ENCODE assay signal across 8 cellular contexts in the genomic region with DNA sequence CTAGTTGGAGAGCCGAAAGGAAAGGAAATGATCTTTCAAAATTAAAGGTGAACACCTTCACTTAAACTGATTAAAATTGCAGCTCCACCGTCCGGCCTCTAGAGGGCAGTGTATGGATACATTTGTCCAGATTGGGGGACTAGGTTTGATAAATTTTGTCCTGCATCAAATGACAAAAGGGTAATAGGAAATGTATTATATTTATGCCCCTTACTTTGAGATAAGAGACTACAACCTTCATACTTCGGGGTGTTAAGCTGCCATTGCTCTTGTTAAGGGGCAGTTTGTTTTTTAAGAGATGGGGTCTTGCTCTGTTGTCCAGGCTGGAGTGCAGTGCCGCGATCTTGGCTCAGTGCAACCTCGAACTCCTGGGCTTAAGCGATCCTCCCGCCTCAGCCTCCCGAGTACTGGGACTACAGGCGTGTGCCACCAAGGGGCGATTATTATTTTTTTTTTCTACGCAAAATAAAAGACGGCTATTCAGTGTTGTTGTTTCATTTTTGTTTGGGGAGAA. TPM values are rescaled to one million over a fixed set of nuclear protein-coding genes. Genes with fewer than 3 reads are reported as not detected.
DNase-seq lines count a peak whose midpoint lies in the region; ATAC-seq and TF ChIP-seq lines count a peak whose summit lies in the region.

No MANE protein-coding gene starts in this region.

- H3K27ac ChIP-seq in left ventricle myocardium inferior (replicated peaks) = peak overlapping the region; percentile 89
- H3K27ac ChIP-seq in prostate gland = peak overlapping the region; percentile 81 to 82

- WGBS in prostate gland = 31% methylated on average over 14 of the region's 14 CpGs

- ATAC-seq in T-cell (replicated peaks in 1 of 4) (peak; percentile 69 to 76 (median 74)), HG03280 (IDR thresholded peaks at IDR 0.05; ENCODE audit: unreplicated experiment) (no peak)

- H3K27me3 ChIP-seq in left ventricle myocardium inferior (ENCODE audit: low read depth) (no peaks in the 10 kb centered on the region), prostate gland (replicated peaks; ENCODE audit: insufficient read depth) (no peaks in the 10 kb centered on the region)

- H3K9me3 ChIP-seq in left ventricle myocardium inferior (replicated peaks) = no peaks in the 10 kb centered on the region
- no peaks in the 10 kb centered on the region for H3K9me3 ChIP-seq in prostate gland

- H3K36me3 ChIP-seq in left ventricle myocardium inferior (peaks cover 51% of the 10 kb centered on the region), prostate gland (peaks cover 5 to 25% of the 10 kb centered on the region in 2 donors)

- peaks cover 0 to 9% of the 10 kb centered on the region in 2 donors for H3K27me3 Mint-ChIP-seq in T-cell

- TF ChIP-seq CTCF in NB4 (IDR thresholded peaks at IDR 0.05; ENCODE audit: low read depth, low read length) (peak; percentile 78), left ventricle myocardium inferior (IDR thresholded peaks at IDR 0.05; ENCODE audit: borderline replicate concordance) (peak; percentile 86), prostate gland (IDR thresholded peaks at IDR 0.05) (peak; percentile 68 to 93 (median 82))

- peak overlapping the region; percentile 46 to 66 (median 47) for H3K4me3 Mint-ChIP-seq in T-cell

- intact Hi-C loops in left ventricle myocardium inferior (cut with micrococcal nuclease) = no loop called here
- intact Hi-C loops in prostate gland (cut with DNase I) = loop anchor here (5.0 to 10.0 kb wide), 2 partner anchors 46 to 109 kb away; a partner anchor contains a TSS

- DNase-seq in EL = peak; percentile 65
- DNase-seq in NB4 (ENCODE audit: low read depth) = peak; percentile 71
- peak; percentile 32 to 67 (median 55) for DNase-seq in T-cell
- DNase-seq in amniotic stem cell (lab: John Stamatoyannopoulos, UW) = peak; percentile 20
- DNase-seq in left ventricle myocardium inferior = no peak
- peak; percentile 42 for DNase-seq in prostate gland (ENCODE audit: low spot score)
- no peak for DNase-seq in 8988T

- peaks cover 21 to 24% (median 22%) of the 10 kb centered on the region in 3 donors for H3K4me1 Mint-ChIP-seq in T-cell

- CTCF ChIA-PET in T-cell (lab: Charles Lee) = interaction anchor here (0.5 to 2.5 kb wide), 33 partner anchors 11 to 492 kb away, joined by 3 to 26 read pairs (median 5); a partner anchor contains a TSS

- TF ChIP-seq POLR2A in NB4 (IDR thresholded peaks at IDR 0.05; ENCODE audit: extremely low read depth, insufficient read length) (no peak), prostate gland (IDR thresholded peaks at IDR 0.05) (no peak)

- H3K27ac Mint-ChIP-seq in T-cell = peak overlapping the region in 1 of 2 donors; percentile 34

- POLR2A ChIA-PET in T-cell (lab: Charles Lee) = interaction anchor here (0.5 to 0.7 kb wide), 5 partner anchors 24 to 111 kb away, joined by 3 to 6 read pairs (median 5); no protein-coding TSS in a partner anchor

- H3K4me3 ChIP-seq in NB4 (ENCODE audit: low read depth, low read length) = no peak overlapping the region
- peak overlapping the region; percentile 78 for H3K4me3 ChIP-seq in left ventricle myocardium inferior
- H3K4me3 ChIP-seq in prostate gland = peak overlapping the region; percentile 51 to 71

- peaks cover 18% of the 10 kb centered on the region for H3K36me3 Mint-ChIP-seq in T-cell

- no peaks in the 10 kb centered on the region for H3K9me3 Mint-ChIP-seq in T-cell

- H3K4me1 ChIP-seq in left ventricle myocardium inferior (peaks cover 15% of the 10 kb centered on the region), prostate gland (replicated peaks) (peaks cover 6% of the 10 kb centered on the region)

RNA-seq across cellular contexts. Expression of a gene that starts 0.8 kb away (rescaled TPM):
- total RNA-seq in T-cell (1 to 10 TPM; 2.6 to 7.3 (median 3.2) TPM), left ventricle myocardium inferior (36.0 TPM), prostate gland (10 to 100 TPM; 23.6 to 49.6 TPM)

RNA-seq across cellular contexts. Expression of a gene that starts 22.4 kb away (rescaled TPM):
- total RNA-seq in T-cell = 10 to 100 TPM; 58.6 to 99.8 (median 85.7) TPM
- 111 TPM for total RNA-seq in left ventricle myocardium inferior
- total RNA-seq in prostate gland = 100 to 1,000 TPM in 1 of 2 donors, 10 to 100 TPM in 1; 82.5 to 191 TPM

RNA-seq across cellular contexts. Expression of a gene that starts 24.6 kb away (rescaled TPM):
- total RNA-seq in T-cell (10 to 100 TPM in 3 of 5 donors, 1 to 10 TPM in 2; 6.1 to 14.9 (median 13.2) TPM), left ventricle myocardium inferior (8.4 TPM), prostate gland (1 to 10 TPM; 2.2 to 6.2 TPM)

RNA-seq across cellular contexts. Expression of a gene that starts 29.6 kb away (rescaled TPM):
- 10 to 100 TPM; 17.8 to 32.3 (median 23.3) TPM for total RNA-seq in T-cell
- 7.3 TPM for total RNA-seq in left ventricle myocardium inferior
- 10 to 100 TPM; 24.3 to 28.2 TPM for total RNA-seq in prostate gland

RNA-seq across cellular contexts. Expression of a gene that starts 30.4 kb away (rescaled TPM):
- under 1 TPM in 1 of 5 donors, not detected in 4; 0.20 TPM for total RNA-seq in T-cell
- 0.16 TPM for total RNA-seq in left ventricle myocardium inferior
- 1 to 10 TPM in 1 of 2 donors, under 1 TPM in 1; 0.18 to 8.6 TPM for total RNA-seq in prostate gland

Comparison
In these comparisons a context has a peak if more than half of its experiments do, and no peak if none do; other contexts are left out.
1. DNase-seq: peak in EL (single experiment), NB4 (single experiment), T-cell (34 of 34), amniotic stem cell (single experiment) and prostate gland (single experiment); none in left ventricle myocardium inferior (single experiment) and 8988T (single experiment).
2. Peak in every context shown above with its lines, with median percentiles within 50 percentile points of each other: CTCF ChIP-seq.